Comparison of ENCODE assay signal across 24 cellular contexts in the genomic region with DNA sequence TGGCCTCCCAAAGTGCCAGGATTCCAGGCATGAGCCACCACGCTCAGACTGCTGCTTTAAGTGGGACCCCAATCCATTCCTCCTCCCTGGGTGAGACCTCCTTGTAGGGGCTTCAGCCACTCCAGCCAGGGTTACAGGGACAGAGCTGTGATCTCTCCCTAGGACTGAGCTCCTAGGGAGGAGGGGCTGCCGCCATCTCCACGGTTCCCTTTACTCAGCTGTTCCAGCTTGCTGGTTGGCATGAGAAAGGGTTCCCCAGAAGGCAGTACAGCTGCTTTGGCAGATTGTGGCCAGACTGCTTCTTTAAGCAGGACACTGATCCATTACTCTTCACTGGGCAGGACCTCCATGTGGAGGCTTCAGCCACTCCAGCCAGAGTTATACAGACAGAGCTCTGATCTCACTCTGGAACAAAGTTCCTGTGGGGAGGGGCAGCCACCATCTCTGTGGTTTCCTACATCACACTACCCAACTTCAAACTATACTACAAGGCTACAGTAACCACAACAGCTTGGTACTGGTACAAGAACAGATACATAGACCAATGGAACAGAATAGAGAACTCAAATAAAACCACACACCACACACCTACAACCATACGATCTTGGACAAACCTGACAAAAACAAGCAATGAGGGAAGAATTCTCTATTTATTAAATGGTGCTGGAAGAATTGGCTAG. TPM values are rescaled to one million over a fixed set of nuclear protein-coding genes. Genes with fewer than 3 reads are reported as not detected.
DNase-seq lines count a peak whose midpoint lies in the region; ATAC-seq, FAIRE-seq and TF ChIP-seq lines count a peak whose summit lies in the region.
"Had no signal": no experiment of that assay in that cellular context is flagged by ENCODE, and none has a peak within 500 bp of the region (broad histone marks: within the 10 kb centered on the region; RNA-seq: fewer than 3 reads in every experiment).

No MANE protein-coding gene starts in this region.

- intact Hi-C loops in GM12878 (cut with micrococcal nuclease; ENCODE audit: unreplicated experiment): no loop called here

- FAIRE-seq in GM12878 (lab: Jason Lieb, UNC): no peak
- FAIRE-seq: GM12892, pancreas had no signal

- CTCF ChIA-PET in GM12878 (lab: Yijun Ruan, JAX): interaction anchor here (0.9 to 1.5 kb wide), 2 partner anchors 264 to 422 kb away, joined by 3 to 5 read pairs; no protein-coding TSS in a partner anchor

- H3K27me3 Mint-ChIP-seq in activated naive CD4-positive, alpha-beta T cell treated with anti-CD3 and anti-CD28 coated beads, Interleukin-2, amount 50 U/mL, for 24 hours: no peaks in the 10 kb centered on the region
- H3K27me3 Mint-ChIP-seq in T-helper 2 cell treated with Interferon-gamma antibody and Interleukin-4, amounts not matched to agents 5 μg/mL and 100 μg/mL, for 36 hours (ENCODE audit: low read depth): peaks cover 4% of the 10 kb centered on the region
- no peaks in the 10 kb centered on the region for H3K27me3 Mint-ChIP-seq in stimulated activated naive CD8-positive, alpha-beta T cell treated with anti-CD3 and anti-CD28 coated beads, Interleukin-15, amount 100 ng/mL, for 72 hours

- no peaks in the 10 kb centered on the region; the same call in 2 of the 3 replicates for H3K9me3 ChIP-seq in GM12878 (replicated peaks; ENCODE audit: control insufficient read depth, insufficient read depth, low read length)
- H3K9me3 ChIP-seq: pancreas had no signal

- no peaks in the 10 kb centered on the region for H3K9me3 Mint-ChIP-seq in activated naive CD4-positive, alpha-beta T cell treated with anti-CD3 and anti-CD28 coated beads, Interleukin-2, amount 50 U/mL, for 24 hours
- peaks cover 18% of the 10 kb centered on the region for H3K9me3 Mint-ChIP-seq in T-helper 2 cell treated with Interferon-gamma antibody and Interleukin-4, amounts not matched to agents 5 μg/mL and 100 μg/mL, for 36 hours
- H3K9me3 Mint-ChIP-seq in stimulated activated naive CD8-positive, alpha-beta T cell treated with anti-CD3 and anti-CD28 coated beads, Interleukin-15, amount 100 ng/mL, for 72 hours: peaks cover 0 to 9% of the 10 kb centered on the region in 2 donors

- RAD21 ChIA-PET in GM12878 (lab: Charles Lee; ENCODE audit: unreplicated experiment): no interaction called here

- SMC1A ChIA-PET in GM12878 (lab: Charles Lee; ENCODE audit: uncharacterized antibody, unreplicated experiment): interaction anchor here (1.3 kb wide), 1 partner anchor 38 kb away, joined by 3 read pairs; no protein-coding TSS in a partner anchor

- H3K27me3 ChIP-seq in GM12878 (replicated peaks in 1 of 2; ENCODE audit: control insufficient read depth in 2 of 2, insufficient read depth in 2 of 2, low read length in 1 of 2): no peaks in the 10 kb centered on the region
- H3K27me3 ChIP-seq: dorsolateral prefrontal cortex, pancreas had no signal

- TF ChIP-seq RAD21 in GM12878 (IDR thresholded peaks at IDR 0.05; ENCODE audit: insufficient read depth, low read depth, low read length): no peak

- H4K20me1 ChIP-seq in GM12878 (ENCODE audit: control insufficient read depth, insufficient read depth): no peaks in the 10 kb centered on the region

- in situ Hi-C loops in GM12878 (cut with MboI): no loop called here

- TF ChIP-seq POLR2A in GM12878 (IDR thresholded peaks at IDR 0.05; ENCODE audit: low read depth, low read length): no peak

- no peak overlapping the region for H3K4me2 ChIP-seq in GM12878 (ENCODE audit: control insufficient read depth, insufficient read depth)

- no peak overlapping the region for H3K4me3 ChIP-seq in GM12878
- H3K4me3 ChIP-seq: dorsolateral prefrontal cortex, pancreas, thoracic aorta had no signal

- no peaks in the 10 kb centered on the region for H3K36me3 ChIP-seq in GM12878 (ENCODE audit: control insufficient read depth in 2 of 2, insufficient read depth in 2 of 2, low read length in 1 of 2)
- H3K36me3 ChIP-seq: pancreas, thoracic aorta had no signal

- H3K9ac ChIP-seq in GM12878 (ENCODE audit: control insufficient read depth, insufficient read depth, low read length): no peak overlapping the region

- H3K36me3 Mint-ChIP-seq in activated naive CD4-positive, alpha-beta T cell treated with anti-CD3 and anti-CD28 coated beads, Interleukin-2, amount 50 U/mL, for 24 hours: no peaks in the 10 kb centered on the region
- H3K36me3 Mint-ChIP-seq in T-helper 2 cell treated with Interferon-gamma antibody and Interleukin-4, amounts not matched to agents 5 μg/mL and 100 μg/mL, for 36 hours (ENCODE audit: low read depth): peaks cover 2% of the 10 kb centered on the region

- WGBS in GM12878 (ENCODE audit: insufficient coverage, insufficient replicate concordance, low lambda C conversion rate, missing lambda C conversion rate): 70% methylated on average over 4 of the region's 4 CpGs

- no TSS peak for BruUV-seq in GM12878 (replicated peaks; lab: Mats Ljungman, UMichigan)

- no peaks in the 10 kb centered on the region for H3K4me1 ChIP-seq in GM12878 (ENCODE audit: control insufficient read depth, insufficient read depth, low read length)
- H3K4me1 ChIP-seq: pancreas had no signal

- peaks cover 17% of the 10 kb centered on the region for H3K4me1 Mint-ChIP-seq in activated naive CD4-positive, alpha-beta T cell treated with anti-CD3 and anti-CD28 coated beads, Interleukin-2, amount 50 U/mL, for 24 hours
- peaks cover 8% of the 10 kb centered on the region for H3K4me1 Mint-ChIP-seq in T-helper 2 cell treated with Interferon-gamma antibody and Interleukin-4, amounts not matched to agents 5 μg/mL and 100 μg/mL, for 36 hours (ENCODE audit: low read depth)
- H3K4me1 Mint-ChIP-seq in stimulated activated naive CD8-positive, alpha-beta T cell treated with anti-CD3 and anti-CD28 coated beads, Interleukin-15, amount 100 ng/mL, for 72 hours: peaks cover 11% of the 10 kb centered on the region

- H3K27ac ChIP-seq in GM12878 (ENCODE audit: control insufficient read depth, insufficient read depth): no peak overlapping the region
- H3K27ac ChIP-seq: dorsolateral prefrontal cortex, pancreas, thoracic aorta had no signal

- peak; percentile 21; the same call in 2 of the 3 replicates for ATAC-seq in GM12878
- peak; percentile 91 for ATAC-seq in stimulated activated naive CD8-positive, alpha-beta T cell treated with anti-CD3 and anti-CD28 coated beads, Interleukin-15, amount 100 ng/mL, for 72 hours
- no peak for ATAC-seq in HG03045 (IDR thresholded peaks at IDR 0.05; ENCODE audit: unreplicated experiment)
- no peak for ATAC-seq in HG02852 (IDR thresholded peaks at IDR 0.05; ENCODE audit: unreplicated experiment)
- no peak for ATAC-seq in GM21723 (IDR thresholded peaks at IDR 0.05; ENCODE audit: unreplicated experiment)
- ATAC-seq: esophagus mucosa, pancreas, Right ventricle myocardium inferior had no signal

- no peaks in the 10 kb centered on the region for H3K79me2 ChIP-seq in GM12878 (ENCODE audit: control insufficient read depth, insufficient read depth, low read length)

- TF ChIP-seq EP300 in GM12878 (IDR thresholded peaks at IDR 0.05; ENCODE audit: borderline replicate concordance in 1 of 2, control insufficient read depth in 1 of 2, low read depth in 2 of 2, low read length in 2 of 2): no peak

- TF ChIP-seq CTCF in GM12878 (IDR thresholded peaks at IDR 0.05 in 2 of 3, conservative IDR thresholded peaks at IDR 0.05 in 1 of 3; ENCODE audit: control insufficient read depth in 2 of 3, extremely low read depth in 1 of 3, insufficient read depth in 1 of 3, low read depth in 3 of 3, low read length in 3 of 3): no peak

- DNase-seq in activated naive CD4-positive, alpha-beta T cell (lab: John Stamatoyannopoulos, UW): no peak
- no peak for DNase-seq in T-helper 2 cell treated with Interferon-gamma antibody and Interleukin-4, amounts not matched to agents 5 μg/mL and 100 μg/mL, for 36 hours (ENCODE audit: low spot score)
- no peak for DNase-seq in GM12878 (ENCODE audit: low read depth, low spot score)
- peak in 1 of 2 donors; percentile 24 for DNase-seq in stimulated activated naive CD8-positive, alpha-beta T cell treated with anti-CD3 and anti-CD28 coated beads, Interleukin-15, amount 100 ng/mL, for 72 hours
- DNase-seq: activated CD4-positive, CD25-positive, alpha-beta regulatory T cell; activated gamma-delta T cell; Calu3; dorsolateral prefrontal cortex; GF-D8; NCI-H146; NCI-H2227 treated with DMSO at 0.1 percent for 48 hours; pancreas; stimulated activated CD4-positive, alpha-beta T cell treated with anti-CD3 and anti-CD28 coated beads, Interleukin-4, amount 100 ng/mL, for 24 hours had no signal

- H3K4me3 Mint-ChIP-seq in activated naive CD4-positive, alpha-beta T cell treated with anti-CD3 and anti-CD28 coated beads, Interleukin-2, amount 50 U/mL, for 24 hours: peak overlapping the region; percentile 16
- peak overlapping the region; percentile 1 for H3K4me3 Mint-ChIP-seq in T-helper 2 cell treated with Interferon-gamma antibody and Interleukin-4, amounts not matched to agents 5 μg/mL and 100 μg/mL, for 36 hours
- no peak overlapping the region for H3K4me3 Mint-ChIP-seq in stimulated activated naive CD8-positive, alpha-beta T cell treated with anti-CD3 and anti-CD28 coated beads, Interleukin-15, amount 100 ng/mL, for 72 hours

- H2AFZ ChIP-seq in GM12878 (ENCODE audit: control insufficient read depth, low read depth, low read length): no peak overlapping the region

- H3K27ac Mint-ChIP-seq in activated naive CD4-positive, alpha-beta T cell treated with anti-CD3 and anti-CD28 coated beads, Interleukin-2, amount 50 U/mL, for 24 hours: peak overlapping the region; percentile 1
- peak overlapping the region; percentile 46 for H3K27ac Mint-ChIP-seq in T-helper 2 cell treated with Interferon-gamma antibody and Interleukin-4, amounts not matched to agents 5 μg/mL and 100 μg/mL, for 36 hours
- peak overlapping the region in 1 of 2 donors; percentile 44 for H3K27ac Mint-ChIP-seq in stimulated activated naive CD8-positive, alpha-beta T cell treated with anti-CD3 and anti-CD28 coated beads, Interleukin-15, amount 100 ng/mL, for 72 hours

- POLR2A ChIA-PET in GM12878 (lab: Charles Lee): no interaction called here

RNA-seq across cellular contexts. Expression of a gene that starts 7.2 kb away (rescaled TPM):
- total RNA-seq in GM12878 (2013; cell fraction: nucleolus; rRNA removed): not detected in 2 replicates
- total RNA-seq in GM12878 (2014; rRNA removed) (not detected in 2 replicates), GM12878 (2014; rRNA removed; fragmentation: Illumina TruSeq; extraction: Trizol) (not detected in 2 replicates), GM12878 (2021) (not detected in 2 replicates)
- not detected for polyA plus RNA-seq in GM12878 (2011; ENCODE audit: low read depth)
- polyA plus RNA-seq in GM12878 (2011; rRNA removed) (not detected in 2 replicates), GM12878 (2014; fragmentation: Illumina TruSeq; extraction: Trizol) (not detected in 2 replicates), GM12878 (2014; fragmentation: Nextera tagmentation; extraction: Ambion mirVana) (under 1 TPM in 1 of 2 experiments, not detected in 1; 0.10 TPM), GM12878 (2014; rRNA removed) (not detected in 2 replicates), GM12878 (2016; fragmentation: Nextera tagmentation; extraction: Ambion mirVana) (1 to 10 TPM in 1 of 2 experiments, under 1 TPM in 1; 0.84 to 1.6 TPM)
- polyA plus RNA-seq in GM12878 (2011; cell fraction: cytosol; rRNA removed): not detected in 2 replicates
- polyA plus RNA-seq in GM12878 (2011; cell fraction: nucleus; rRNA removed): not detected in 2 replicates
- not detected in 2 replicates for polyA plus RNA-seq in GM12878 (2012)
- polyA minus RNA-seq in GM12878 (2011; rRNA and poly(A)+ RNA removed): not detected in 2 replicates
- not detected in 2 replicates for polyA minus RNA-seq in GM12878 (2011; cell fraction: cytosol; rRNA and poly(A)+ RNA removed)
- polyA minus RNA-seq in GM12878 (2011; cell fraction: nucleus; rRNA and poly(A)+ RNA removed): not detected in 2 replicates
- total RNA-seq: Calu3; dorsolateral prefrontal cortex; esophagus mucosa; liver; Right ventricle myocardium inferior; skeletal muscle tissue; T-helper 1 cell treated with Interleukin-12 subunit alpha and Interleukin-12 subunit beta and Interleukin-4 antibody, amounts not matched to agents 30 ng/mL and 1 ng/mL, for 36 hours; thoracic aorta had no signal
- polyA plus RNA-seq: pancreas had no signal

RNA-seq across cellular contexts. Expression of a gene that starts 53.0 kb away (rescaled TPM):
- 0.24 TPM in 1 of 2 replicates, not detected in the other for total RNA-seq in GM12878 (2013; cell fraction: nucleolus; rRNA removed)
- not detected in 2 replicates for total RNA-seq in GM12878 (2014; rRNA removed)
- not detected in 2 replicates for total RNA-seq in GM12878 (2014; rRNA removed; fragmentation: Illumina TruSeq; extraction: Trizol)
- total RNA-seq in GM12878 (2021): not detected in 2 replicates
- not detected for polyA plus RNA-seq in GM12878 (2011; ENCODE audit: low read depth)
- polyA plus RNA-seq in GM12878 (2011; rRNA removed): not detected in 2 replicates
- polyA plus RNA-seq in GM12878 (2011; cell fraction: cytosol; rRNA removed): not detected in 2 replicates
- polyA plus RNA-seq in GM12878 (2011; cell fraction: nucleus; rRNA removed): not detected in 2 replicates
- polyA plus RNA-seq in GM12878 (2012): not detected in 2 replicates
- polyA plus RNA-seq in GM12878 (2014; fragmentation: Illumina TruSeq; extraction: Trizol): 0.03 TPM in 1 of 2 replicates, not detected in the other
- not detected for polyA plus RNA-seq in GM12878 (2014; fragmentation: Nextera tagmentation; extraction: Ambion mirVana)
- not detected in 2 replicates for polyA plus RNA-seq in GM12878 (2014; rRNA removed)
- not detected for polyA plus RNA-seq in GM12878 (2016; fragmentation: Nextera tagmentation; extraction: Ambion mirVana)
- polyA minus RNA-seq in GM12878 (2011; rRNA and poly(A)+ RNA removed): not detected in 2 replicates
- polyA minus RNA-seq in GM12878 (2011; cell fraction: cytosol; rRNA and poly(A)+ RNA removed): not detected in 2 replicates
- not detected in 2 replicates for polyA minus RNA-seq in GM12878 (2011; cell fraction: nucleus; rRNA and poly(A)+ RNA removed)
- total RNA-seq: dorsolateral prefrontal cortex; esophagus mucosa; liver; pancreas; Right ventricle myocardium inferior; skeletal muscle tissue; T-helper 1 cell treated with Interleukin-12 subunit alpha and Interleukin-12 subunit beta and Interleukin-4 antibody, amounts not matched to agents 30 ng/mL and 1 ng/mL, for 36 hours; thoracic aorta had no signal
- polyA plus RNA-seq: liver, pancreas had no signal

Comparison
In these comparisons a context has a peak if more than half of its experiments do, and no peak if none do; other contexts are left out.
1. H3K4me3 Mint-ChIP-seq: peak in activated naive CD4-positive, alpha-beta T cell treated with anti-CD3 and anti-CD28 coated beads, Interleukin-2, amount 50 U/mL, for 24 hours (single experiment) and T-helper 2 cell treated with Interferon-gamma antibody and Interleukin-4, amounts not matched to agents 5 μg/mL and 100 μg/mL, for 36 hours (single experiment); none in stimulated activated naive CD8-positive, alpha-beta T cell treated with anti-CD3 and anti-CD28 coated beads, Interleukin-15, amount 100 ng/mL, for 72 hours (0 of 2).
2. ATAC-seq: peak in GM12878 (single experiment) and stimulated activated naive CD8-positive, alpha-beta T cell treated with anti-CD3 and anti-CD28 coated beads, Interleukin-15, amount 100 ng/mL, for 72 hours (single experiment); none in HG03045 (single experiment), HG02852 (single experiment) and GM21723 (single experiment).